8 cellular contexts compared by ENCODE assay signal in the genomic region with DNA sequence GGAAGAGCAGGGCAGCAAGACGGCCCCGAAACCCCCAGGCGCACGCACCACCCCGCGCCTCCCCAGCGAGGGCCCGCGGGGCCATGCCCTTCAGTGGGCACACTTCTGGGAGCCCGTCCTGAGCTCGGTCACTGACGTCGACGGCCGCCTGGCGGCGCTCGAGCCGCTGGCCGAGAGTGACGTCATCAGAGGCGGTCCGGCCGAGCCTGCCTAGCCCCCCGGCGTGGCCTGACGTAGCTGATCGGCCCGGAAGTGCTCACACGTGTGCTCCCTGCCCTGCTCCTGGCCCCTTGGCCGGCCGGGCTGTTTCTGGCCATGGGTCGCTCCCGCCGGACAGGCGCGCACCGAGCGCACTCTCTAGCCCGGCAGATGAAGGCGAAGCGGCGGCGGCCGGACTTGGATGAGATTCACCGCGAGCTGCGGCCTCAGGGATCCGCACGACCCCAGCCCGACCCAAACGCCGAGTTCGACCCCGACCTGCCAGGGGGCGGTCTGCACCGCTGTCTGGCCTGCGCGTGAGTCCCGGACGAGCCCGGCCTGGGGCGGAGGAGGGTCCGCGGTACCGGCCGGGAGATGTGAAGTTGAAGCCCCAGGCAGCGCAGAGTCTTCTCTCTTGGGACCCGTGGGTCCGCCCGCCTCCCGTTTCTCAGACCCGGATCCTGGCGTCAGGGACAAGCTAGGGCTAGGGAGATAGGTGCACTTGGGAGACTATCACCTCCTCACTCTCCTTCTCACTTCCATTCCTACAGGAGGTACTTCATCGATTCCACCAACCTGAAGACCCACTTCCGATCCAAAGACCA. TPM values are rescaled to one million over a fixed set of nuclear protein-coding genes. Genes with fewer than 3 reads are reported as not detected.
A peak's percentile ranks its signal among the peaks of the same experiment; 100 is the strongest.
DNase-seq lines count a peak whose midpoint lies in the region; ATAC-seq and TF ChIP-seq lines count a peak whose summit lies in the region.

A gene (plus strand): TSS at position 240 of the 803 bp plus-strand sequence. CDS start 76 bp downstream, at position 316.

- H3K27me3 Mint-ChIP-seq in Caco-2 (ENCODE audit: insufficient read depth, unreplicated experiment) (no peaks in the 10 kb centered on the region), mesothelial cell of epicardium (ENCODE audit: low read depth) (no peaks in the 10 kb centered on the region)

- in situ Hi-C loops in endometrial microvascular endothelial cells (cut with HindIII; ENCODE audit: inconsistent ontology term, low pct_unique_long_range_greater_than_20kb, low sequenced_read_pairs) = no loop called here

- peak within 1 kb of the TSS; percentile 79 for H3K4me3 Mint-ChIP-seq in Caco-2 (ENCODE audit: unreplicated experiment)
- peak within 1 kb of the TSS; percentile 87 for H3K4me3 Mint-ChIP-seq in mesothelial cell of epicardium

- no peaks in the 10 kb centered on the region for H3K36me3 ChIP-seq in Caco-2 (ENCODE audit: control insufficient read depth, insufficient read depth, low read length)
- peaks cover 24% of the 10 kb centered on the region for H3K36me3 ChIP-seq in NT2/D1 (ENCODE audit: insufficient read depth, insufficient read length, low read length)

- no peaks in the 10 kb centered on the region for H3K27me3 ChIP-seq in Caco-2 (replicated peaks; ENCODE audit: control insufficient read depth, insufficient read depth, low read length)
- peaks cover 29% of the 10 kb centered on the region for H3K27me3 ChIP-seq in NT2/D1 (ENCODE audit: insufficient read depth, insufficient read length)

- H3K9me3 Mint-ChIP-seq in Caco-2 (ENCODE audit: unreplicated experiment) = no peaks in the 10 kb centered on the region
- H3K9me3 Mint-ChIP-seq in mesothelial cell of epicardium = no peaks in the 10 kb centered on the region

- ATAC-seq in GM19463 (IDR thresholded peaks at IDR 0.05; ENCODE audit: unreplicated experiment) = peak; percentile 96

- POLR2A ChIA-PET in Caco-2 (lab: Charles Lee) = interaction anchor here (0.6 to 1.8 kb wide), 8 partner anchors 27 to 539 kb away, joined by 3 to 15 read pairs (median 4); a partner anchor contains a TSS

- H3K4me1 Mint-ChIP-seq in Caco-2 (ENCODE audit: low read depth, unreplicated experiment) (peaks cover 2% of the 10 kb centered on the region), mesothelial cell of epicardium (peaks cover 25% of the 10 kb centered on the region)

- CTCF ChIA-PET in Caco-2 (lab: Charles Lee) = interaction anchor here (0.8 to 2.1 kb wide), 14 partner anchors 8 to 222 kb away, joined by 3 to 58 read pairs (median 5); a partner anchor contains a TSS

- H3K4me3 ChIP-seq in Caco-2 (ENCODE audit: low read depth, low read length) = peak within 1 kb of the TSS; percentile 81
- H3K4me3 ChIP-seq in NT2/D1 (ENCODE audit: insufficient read length, low read depth) = peak within 1 kb of the TSS; percentile 95

- BruUV-seq in Caco-2 (replicated peaks; lab: Mats Ljungman, UMichigan) = TSS peak; percentile 92

- DNase-seq in Caco-2 (peak; percentile 90 to 92), HS-5 (ENCODE audit: low read depth) (peak; percentile 47), NT2/D1 (ENCODE audit: low read depth, low spot score) (peak; percentile 90), mesothelial cell of epicardium (ENCODE audit: low spot score in 2 of 2, unreplicated experiment in 2 of 2) (peak; percentile 85 to 93)
- DNase-seq in activated CD8-positive, alpha-beta memory T cell treated with anti-CD3 and anti-CD28 coated beads, Interleukin-2, amount 50 U/mL, for 24 hours (ENCODE audit: extremely low read depth) = peak; percentile 68
- peak; percentile 76 for DNase-seq in stimulated activated CD8-positive, alpha-beta memory T cell treated with anti-CD3 and anti-CD28 coated beads, Interleukin-15, amount 100 ng/mL, for 4 hours (ENCODE audit: low read depth in 2 of 2)

- H3K27ac Mint-ChIP-seq in Caco-2 (ENCODE audit: unreplicated experiment) (peak within 1 kb of the TSS; percentile 84), mesothelial cell of epicardium (peak within 1 kb of the TSS; percentile 93)

- intact Hi-C loops in Caco-2 (cut with micrococcal nuclease; ENCODE audit: unreplicated experiment) = loop anchor here (1.0 kb wide), 1 partner anchor 64 kb away; a partner anchor contains a TSS

- peaks cover 9% of the 10 kb centered on the region for H3K36me3 Mint-ChIP-seq in Caco-2 (ENCODE audit: insufficient read depth, unreplicated experiment)
- no peaks in the 10 kb centered on the region for H3K36me3 Mint-ChIP-seq in mesothelial cell of epicardium

- TF ChIP-seq CTCF in Caco-2 (IDR thresholded peaks at IDR 0.05; ENCODE audit: insufficient read depth in 1 of 2, low read depth in 1 of 2, low read length in 1 of 2, severe bottlenecking in 1 of 2, unreplicated experiment in 1 of 2) (peak; percentile 71 to 81), mesothelial cell of epicardium (IDR thresholded peaks at IDR 0.05; ENCODE audit: unreplicated experiment) (peak; percentile 94)

- H3K9me3 ChIP-seq in Caco-2 (no peaks in the 10 kb centered on the region), NT2/D1 (ENCODE audit: insufficient read depth, low read length) (no peaks in the 10 kb centered on the region)

- H3K9ac ChIP-seq in NT2/D1 (ENCODE audit: insufficient read length, low read depth) = peak within 1 kb of the TSS; percentile 95

- H3K4me1 ChIP-seq in Caco-2 (no peaks in the 10 kb centered on the region), NT2/D1 (ENCODE audit: insufficient read depth, insufficient read length) (peaks cover 32% of the 10 kb centered on the region)

RNA-seq across cellular contexts. Expression of the gene that starts here (rescaled TPM):
- total RNA-seq in Caco-2 (2022) = 50.0 and 50.8 TPM in 2 replicates
- 49.0 TPM for total RNA-seq in endometrial microvascular endothelial cells (ENCODE audit: inconsistent ontology term)
- 27.1 to 28.7 TPM (median 28.6 TPM) in 3 replicates for total RNA-seq in mesothelial cell of epicardium

Comparison
In these comparisons a context has a peak if more than half of its experiments do, and no peak if none do; other contexts are left out.
1. Peak in every context shown above with its lines: DNase-seq, ATAC-seq and H3K4me3 ChIP-seq.